Comparison of ENCODE assay signal across 18 cellular contexts in genomic region chrX:140431521-140431920, GRCh38.
"Had no signal": no experiment of that assay in that cellular context is flagged by ENCODE, and none has a peak within 500 bp of the region (broad histone marks: within the 10 kb centered on the region; RNA-seq: fewer than 3 reads in every experiment).

No MANE protein-coding gene starts in this region.

- H3K27ac ChIP-seq: cardiac muscle cell, parathyroid adenoma, stomach, testis, upper lobe of right lung had no signal

- H3K9me3 ChIP-seq: stomach, testis, upper lobe of right lung had no signal

- ATAC-seq: activated CD8-positive, alpha-beta T cell treated with anti-CD3 and anti-CD28 coated beads for 36 hours; activated T-cell treated with anti-CD3 and anti-CD28 coated beads, Interleukin-2, amount 50 U/mL, for 72 hours; naive thymus-derived CD8-positive, alpha-beta T cell; WTC11 had no signal

- H3K4me3 ChIP-seq: cardiac muscle cell, stomach, testis, upper lobe of right lung had no signal

- DNase-seq: activated CD4-positive, alpha-beta T cell treated with anti-CD3 and anti-CD28 coated beads for 48 hours; activated CD8-positive, alpha-beta memory T cell treated with anti-CD3 and anti-CD28 coated beads, Interleukin-2, amount 50 U/mL, for 48 hours; activated CD8-positive, alpha-beta T cell treated with anti-CD3 and anti-CD28 coated beads for 36 hours; activated naive CD8-positive, alpha-beta T cell treated with anti-CD3 and anti-CD28 coated beads for 36 hours; activated T-cell treated with anti-CD3 and anti-CD28 coated beads, Interleukin-2, amount 50 U/mL, for 72 hours; endodermal cell; erythroblast; islet precursor cell; naive thymus-derived CD8-positive, alpha-beta T cell; stimulated activated CD4-positive, alpha-beta T cell treated with anti-CD3 and anti-CD28 coated beads, Interleukin-12 subunit alpha, Interleukin-12 subunit beta, amount 100 ng/mL, for 4 hours; stimulated activated CD4-positive, alpha-beta T cell treated with anti-CD3 and anti-CD28 coated beads, Interleukin-2, amount 100 ng/mL, for 24 hours; stomach; testis; upper lobe of right lung had no signal

- H3K4me1 ChIP-seq: parathyroid adenoma, testis, upper lobe of right lung had no signal

- H3K36me3 ChIP-seq: cardiac muscle cell, stomach, upper lobe of right lung had no signal

- H3K27me3 ChIP-seq: cardiac muscle cell, stomach, testis, upper lobe of right lung had no signal

- FAIRE-seq: TTC549 had no signal
